8 cellular contexts compared by ENCODE assay signal in the genomic region with DNA sequence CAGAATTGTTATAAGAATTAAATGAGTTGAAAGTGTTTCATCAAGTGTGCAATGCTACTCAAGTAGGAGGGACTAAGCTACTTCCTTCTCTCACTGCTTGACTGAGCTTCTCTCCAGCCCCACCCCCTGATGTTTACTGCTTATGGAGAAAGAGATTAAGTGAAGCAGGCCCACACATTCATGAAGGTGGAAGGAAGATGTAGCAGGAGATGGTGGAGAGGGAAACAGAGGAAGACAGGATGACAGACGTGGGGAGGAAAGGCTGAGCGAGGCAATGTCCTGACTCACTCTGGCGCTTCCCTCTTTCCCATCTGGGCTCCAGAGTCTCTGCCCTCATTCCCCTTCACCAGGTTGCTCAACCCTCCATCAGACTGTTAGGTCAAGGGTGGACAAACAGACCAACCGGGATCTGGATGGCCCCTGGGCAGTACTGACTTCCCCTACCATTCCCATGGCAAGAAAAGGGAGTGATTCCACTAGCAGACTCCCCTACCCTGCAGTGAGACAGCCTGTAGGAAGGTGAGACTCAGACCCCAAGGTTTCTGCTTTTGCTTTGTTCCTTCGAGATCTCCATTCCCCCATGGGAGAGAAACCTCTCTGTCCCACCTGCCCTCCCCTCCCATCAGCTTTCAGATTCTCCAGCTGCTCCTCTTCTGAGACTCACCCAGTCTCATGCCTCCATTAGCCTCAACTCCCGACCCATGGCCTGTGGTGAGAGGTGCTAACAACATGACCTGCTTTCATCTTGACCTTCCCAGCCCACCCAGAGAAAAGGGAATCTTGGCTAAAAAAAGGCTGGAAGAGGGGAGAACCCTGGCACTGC. TPM values are rescaled to one million over a fixed set of nuclear protein-coding genes. Genes with fewer than 3 reads are reported as not detected.
DNase-seq lines count a peak whose midpoint lies in the region; ATAC-seq and TF ChIP-seq lines count a peak whose summit lies in the region.

No MANE protein-coding gene starts in this region.

- no peaks in the 10 kb centered on the region for H3K9me3 Mint-ChIP-seq in stimulated activated naive CD8-positive, alpha-beta T cell treated with anti-CD3 and anti-CD28 coated beads, Interleukin-15, Interleukin-2, amounts not matched to agents 100 ng/mL and 50 ng/mL, for 24 hours
- H3K9me3 Mint-ChIP-seq in effector memory CD8-positive, alpha-beta T cell = no peaks in the 10 kb centered on the region

- H3K27me3 Mint-ChIP-seq in stimulated activated naive CD8-positive, alpha-beta T cell treated with anti-CD3 and anti-CD28 coated beads, Interleukin-15, Interleukin-2, amounts not matched to agents 100 ng/mL and 50 ng/mL, for 24 hours = no peaks in the 10 kb centered on the region
- H3K27me3 Mint-ChIP-seq in effector memory CD8-positive, alpha-beta T cell = no peaks in the 10 kb centered on the region

- peaks cover 19% of the 10 kb centered on the region for H3K36me3 Mint-ChIP-seq in stimulated activated naive CD8-positive, alpha-beta T cell treated with anti-CD3 and anti-CD28 coated beads, Interleukin-15, Interleukin-2, amounts not matched to agents 100 ng/mL and 50 ng/mL, for 24 hours (ENCODE audit: low read depth)
- peaks cover 24% of the 10 kb centered on the region for H3K36me3 Mint-ChIP-seq in effector memory CD8-positive, alpha-beta T cell (ENCODE audit: insufficient read depth)

- H3K27ac Mint-ChIP-seq in stimulated activated naive CD8-positive, alpha-beta T cell treated with anti-CD3 and anti-CD28 coated beads, Interleukin-15, Interleukin-2, amounts not matched to agents 100 ng/mL and 50 ng/mL, for 24 hours = peak overlapping the region; percentile 94
- peak overlapping the region; percentile 85 to 94 for H3K27ac Mint-ChIP-seq in effector memory CD8-positive, alpha-beta T cell

- peak overlapping the region; percentile 94 for H3K4me3 Mint-ChIP-seq in stimulated activated naive CD8-positive, alpha-beta T cell treated with anti-CD3 and anti-CD28 coated beads, Interleukin-15, Interleukin-2, amounts not matched to agents 100 ng/mL and 50 ng/mL, for 24 hours
- H3K4me3 Mint-ChIP-seq in effector memory CD8-positive, alpha-beta T cell = peak overlapping the region; percentile 83 to 97

- peaks cover 53% of the 10 kb centered on the region for H3K4me1 Mint-ChIP-seq in stimulated activated naive CD8-positive, alpha-beta T cell treated with anti-CD3 and anti-CD28 coated beads, Interleukin-15, Interleukin-2, amounts not matched to agents 100 ng/mL and 50 ng/mL, for 24 hours (ENCODE audit: low read depth)
- peaks cover 50 to 52% of the 10 kb centered on the region in 2 donors for H3K4me1 Mint-ChIP-seq in effector memory CD8-positive, alpha-beta T cell (ENCODE audit: low read depth in 2 of 2)

- ATAC-seq in stimulated activated naive CD8-positive, alpha-beta T cell treated with anti-CD3 and anti-CD28 coated beads, Interleukin-15, Interleukin-2, amounts not matched to agents 100 U/mL and 50 U/mL, for 24 hours = no peak
- ATAC-seq in effector memory CD8-positive, alpha-beta T cell (replicated peaks) = peak; percentile 27
- peak; percentile 88 for ATAC-seq in omental fat pad (ENCODE audit: low FRiP score)
- ATAC-seq in GM18517 (IDR thresholded peaks at IDR 0.05; ENCODE audit: unreplicated experiment) = no peak

- TF ChIP-seq CTCF in omental fat pad (IDR thresholded peaks at IDR 0.05) = no peak

- DNase-seq in stimulated activated naive CD8-positive, alpha-beta T cell treated with anti-CD3 and anti-CD28 coated beads, Interleukin-15, Interleukin-2, amounts not matched to agents 100 U/mL and 50 U/mL, for 24 hours = no peak
- DNase-seq in SKM-1 (lab: John Stamatoyannopoulos, UW; ENCODE audit: unreplicated experiment) (peak; percentile 88), omental fat pad (ENCODE audit: low spot score) (no peak), NCI-H1417 (lab: John Stamatoyannopoulos, UW) (no peak), NCI-H345 treated with DMSO at 0.1 percent for 48 hours (lab: John Stamatoyannopoulos, UW; ENCODE audit: unreplicated experiment) (no peak)
- DNase-seq in effector memory CD8-positive, alpha-beta T cell = no peak

RNA-seq across cellular contexts. Expression of a gene that starts 3.1 kb away (rescaled TPM):
- total RNA-seq in omental fat pad = 100 to 1,000 TPM in 2 of 4 donors, 10 to 100 TPM in 2; 89.5 to 151 (median 98.6) TPM

RNA-seq across cellular contexts. Expression of a gene that starts 39.3 kb away (rescaled TPM):
- 100 to 1,000 TPM; 197 to 397 (median 308) TPM for total RNA-seq in omental fat pad

RNA-seq across cellular contexts. Expression of a gene that starts 40.0 kb away (rescaled TPM):
- not detected for total RNA-seq in omental fat pad

RNA-seq across cellular contexts. Expression of a gene that starts 47.3 kb away (rescaled TPM):
- 10 to 100 TPM; 28.8 to 54.2 (median 42.7) TPM for total RNA-seq in omental fat pad

Comparison
In these comparisons a context has a peak if more than half of its experiments do, and no peak if none do; other contexts are left out.
1. ATAC-seq: peak in effector memory CD8-positive, alpha-beta T cell (single experiment) and omental fat pad (single experiment); none in stimulated activated naive CD8-positive, alpha-beta T cell treated with anti-CD3 and anti-CD28 coated beads, Interleukin-15, Interleukin-2, amounts not matched to agents 100 U/mL and 50 U/mL, for 24 hours (single experiment) and GM18517 (single experiment).